In the genomic region with DNA sequence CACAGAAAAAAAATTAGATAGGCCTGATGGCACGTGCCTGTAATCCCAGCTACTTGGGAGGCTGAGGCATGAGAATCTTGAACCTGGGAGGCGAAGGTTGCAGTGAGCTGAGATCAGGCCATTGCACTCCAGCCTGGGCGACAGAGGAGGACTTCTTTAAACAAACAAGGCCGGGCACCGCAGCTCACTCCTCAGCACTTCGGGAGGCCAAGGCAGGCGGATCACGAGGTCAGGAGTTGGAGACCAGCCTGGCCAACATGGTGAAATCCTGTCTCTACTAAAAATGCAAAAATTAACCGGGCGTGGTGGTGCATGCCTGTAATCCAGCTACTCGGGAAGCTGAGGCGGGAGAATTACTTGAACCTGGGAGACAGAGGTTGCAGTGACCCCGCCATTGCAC, we compare ENCODE assay signal across 6 cellular contexts. TPM values are rescaled to one million over a fixed set of nuclear protein-coding genes. Genes with fewer than 3 reads are reported as not detected.
"Had no signal": no experiment of that assay in that cellular context is flagged by ENCODE, and none has a peak within 500 bp of the region (broad histone marks: within the 10 kb centered on the region; RNA-seq: fewer than 3 reads in every experiment).

No MANE protein-coding gene starts in this region.

RNA-seq across cellular contexts. Expression of gene SLC22A31, which starts 43.9 kb away (rescaled TPM):
- total RNA-seq: dermis blood vessel endothelial cell, esophagus squamous epithelium, left ventricle myocardium superior, osteocyte, vagina had no signal
- polyA plus RNA-seq: mammary epithelial cell had no signal
